ENCODE assay signal across 19 cellular contexts in the genomic region with DNA sequence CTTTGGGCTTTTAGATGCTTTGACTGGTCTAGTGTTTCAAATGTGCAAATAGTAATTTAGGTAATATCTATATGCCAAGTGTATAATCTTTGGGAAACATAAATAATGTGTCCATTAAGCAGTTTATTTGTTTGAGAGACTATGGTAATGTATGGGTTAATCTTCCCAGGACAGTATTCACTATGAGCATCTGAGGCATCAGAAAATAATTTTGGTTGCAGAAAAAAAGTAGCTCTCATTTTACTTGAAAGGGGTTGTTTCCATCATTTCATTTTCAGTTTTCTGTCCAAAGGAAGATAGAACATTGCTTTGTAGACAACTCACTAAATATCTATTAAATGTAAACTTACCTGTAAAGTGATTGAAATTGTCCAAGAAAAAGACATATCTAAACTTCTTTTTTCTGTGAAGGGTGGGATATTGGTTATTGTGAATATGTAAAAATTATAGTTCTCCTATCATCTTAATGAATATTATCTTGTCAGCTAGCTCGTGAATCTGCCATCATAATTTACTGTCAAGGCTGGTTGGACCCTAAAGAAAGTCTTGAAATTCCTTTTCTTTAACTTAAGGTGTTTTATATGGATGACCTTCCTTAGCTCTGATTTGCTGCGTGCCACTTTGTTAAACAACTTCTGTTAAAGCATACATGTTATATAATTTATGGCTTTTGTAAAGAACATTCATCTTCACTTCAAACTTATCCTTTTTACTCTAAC.
A peak's percentile ranks its signal among the peaks of the same experiment; 100 is the strongest.
DNase-seq lines count a peak whose midpoint lies in the region; FAIRE-seq and TF ChIP-seq lines count a peak whose summit lies in the region.
"Had no signal": no experiment of that assay in that cellular context is flagged by ENCODE, and none has a peak within 500 bp of the region (broad histone marks: within the 10 kb centered on the region; RNA-seq: fewer than 3 reads in every experiment).

No MANE protein-coding gene starts in this region.

- H3K9ac ChIP-seq in astrocyte (ENCODE audit: low read length) = no peak overlapping the region
- H3K9ac ChIP-seq: BLaER1 had no signal

- no peaks in the 10 kb centered on the region for H3K36me3 Mint-ChIP-seq in astrocyte (ENCODE audit: low read depth, unreplicated experiment)
- H3K36me3 Mint-ChIP-seq in T-helper 2 cell treated with Interferon-gamma antibody and Interleukin-4, amounts not matched to agents 5 μg/mL and 100 μg/mL, for 36 hours (ENCODE audit: low read depth) = no peaks in the 10 kb centered on the region
- H3K36me3 Mint-ChIP-seq: CD8-positive, alpha-beta memory T cell; IgD-negative memory B cell had no signal

- no peaks in the 10 kb centered on the region for H4K20me1 ChIP-seq in astrocyte (ENCODE audit: insufficient read depth, low read length)

- no peak overlapping the region for H3K4me3 Mint-ChIP-seq in astrocyte (ENCODE audit: unreplicated experiment)
- no peak overlapping the region for H3K4me3 Mint-ChIP-seq in T-helper 2 cell treated with Interferon-gamma antibody and Interleukin-4, amounts not matched to agents 5 μg/mL and 100 μg/mL, for 36 hours
- H3K4me3 Mint-ChIP-seq: CD8-positive, alpha-beta memory T cell; IgD-negative memory B cell had no signal

- peaks cover 7% of the 10 kb centered on the region for H3K4me1 Mint-ChIP-seq in astrocyte (ENCODE audit: low read depth, unreplicated experiment)
- H3K4me1 Mint-ChIP-seq in T-helper 2 cell treated with Interferon-gamma antibody and Interleukin-4, amounts not matched to agents 5 μg/mL and 100 μg/mL, for 36 hours (ENCODE audit: low read depth) = no peaks in the 10 kb centered on the region
- H3K4me1 Mint-ChIP-seq: CD8-positive, alpha-beta memory T cell; IgD-negative memory B cell had no signal

- no peaks in the 10 kb centered on the region for H3K36me3 ChIP-seq in astrocyte (ENCODE audit: insufficient read depth, low read length)
- H3K36me3 ChIP-seq: SJCRH30 had no signal

- H3K27ac ChIP-seq in astrocyte (ENCODE audit: low read depth, low read length) = no peak overlapping the region
- H3K27ac ChIP-seq: BLaER1, RWPE1 had no signal

- H3K27me3 ChIP-seq in astrocyte (ENCODE audit: insufficient read depth, low read length) = no peaks in the 10 kb centered on the region
- H3K27me3 ChIP-seq: BLaER1, SJCRH30 had no signal

- peak overlapping the region; percentile 27 for H3K4me2 ChIP-seq in astrocyte (ENCODE audit: low read length)
- H3K4me2 ChIP-seq: BLaER1 had no signal

- POLR2A ChIA-PET in HEK293T (lab: Yijun Ruan, JAX) = no interaction called here

- peaks cover 4% of the 10 kb centered on the region for H3K4me1 ChIP-seq in astrocyte (ENCODE audit: insufficient read depth, low read length)
- H3K4me1 ChIP-seq: BLaER1 had no signal

- no peaks in the 10 kb centered on the region for H3K9me3 ChIP-seq in astrocyte (ENCODE audit: insufficient read depth, low read depth, low read length)
- H3K9me3 ChIP-seq: BLaER1 had no signal

- H3K79me2 ChIP-seq in astrocyte (ENCODE audit: insufficient read depth, low read length) = no peaks in the 10 kb centered on the region

- no peak overlapping the region for H2AFZ ChIP-seq in astrocyte (ENCODE audit: low read depth, low read length)

- DNase-seq in HEK293T (ENCODE audit: extremely low spot score) (no peak), astrocyte (ENCODE audit: low read depth) (peak; percentile 17), fibroblast of the conjunctiva (ENCODE audit: low read depth) (peak; percentile 6), urothelium cell line (ENCODE audit: low spot score) (peak; percentile 20), NCI-H510A (lab: John Stamatoyannopoulos, UW) (no peak), NCI-H82 (lab: John Stamatoyannopoulos, UW) (no peak)
- no peak for DNase-seq in T-helper 2 cell treated with Interferon-gamma antibody and Interleukin-4, amounts not matched to agents 5 μg/mL and 100 μg/mL, for 36 hours (ENCODE audit: low spot score)
- DNase-seq: CD8-positive, alpha-beta memory T cell; MV-4-11; NCI-H1417 treated with DMSO at 0.1 percent for 48 hours; NCI-H2081; NCI-H2227 treated with DMSO at 0.1 percent for 48 hours; NCI-H526 treated with DMSO at 0.1 percent for 48 hours; NK-92 treated with Interleukin-12 subunit alpha and Interleukin-12 subunit beta, amount 100 ng/mL, for 24 hours; SJCRH30 had no signal

- H3K4me3 ChIP-seq in astrocyte (ENCODE audit: insufficient read depth, low read depth, low read length) = no peak overlapping the region
- H3K4me3 ChIP-seq: BLaER1 had no signal

- FAIRE-seq in astrocyte (lab: Jason Lieb, UNC) = peak; percentile 66
- no peak for FAIRE-seq in urothelium cell line (lab: Jason Lieb, UNC)
- FAIRE-seq: H1 had no signal

- no peaks in the 10 kb centered on the region for H3K27me3 Mint-ChIP-seq in astrocyte (ENCODE audit: low read depth, unreplicated experiment)
- H3K27me3 Mint-ChIP-seq in T-helper 2 cell treated with Interferon-gamma antibody and Interleukin-4, amounts not matched to agents 5 μg/mL and 100 μg/mL, for 36 hours (ENCODE audit: low read depth) = no peaks in the 10 kb centered on the region
- H3K27me3 Mint-ChIP-seq: CD8-positive, alpha-beta memory T cell; IgD-negative memory B cell had no signal

- CTCF ChIA-PET in HEK293T (lab: Yijun Ruan, JAX) = no interaction called here

- no peak overlapping the region for H3K27ac Mint-ChIP-seq in astrocyte (ENCODE audit: unreplicated experiment)
- no peak overlapping the region for H3K27ac Mint-ChIP-seq in T-helper 2 cell treated with Interferon-gamma antibody and Interleukin-4, amounts not matched to agents 5 μg/mL and 100 μg/mL, for 36 hours
- H3K27ac Mint-ChIP-seq: CD8-positive, alpha-beta memory T cell; IgD-negative memory B cell had no signal

- no peaks in the 10 kb centered on the region for H3K9me3 Mint-ChIP-seq in astrocyte (ENCODE audit: unreplicated experiment)
- peaks cover 4% of the 10 kb centered on the region for H3K9me3 Mint-ChIP-seq in T-helper 2 cell treated with Interferon-gamma antibody and Interleukin-4, amounts not matched to agents 5 μg/mL and 100 μg/mL, for 36 hours

- no peak for TF ChIP-seq CTCF in astrocyte (IDR thresholded peaks at IDR 0.05; ENCODE audit: insufficient read depth, low read depth, low read length)

TF ChIP-seq in HEK293T, 16 proteins besides CTCF, POLR2A, EP300 and RAD21:
- TF ChIP-seq, protein P1, sequence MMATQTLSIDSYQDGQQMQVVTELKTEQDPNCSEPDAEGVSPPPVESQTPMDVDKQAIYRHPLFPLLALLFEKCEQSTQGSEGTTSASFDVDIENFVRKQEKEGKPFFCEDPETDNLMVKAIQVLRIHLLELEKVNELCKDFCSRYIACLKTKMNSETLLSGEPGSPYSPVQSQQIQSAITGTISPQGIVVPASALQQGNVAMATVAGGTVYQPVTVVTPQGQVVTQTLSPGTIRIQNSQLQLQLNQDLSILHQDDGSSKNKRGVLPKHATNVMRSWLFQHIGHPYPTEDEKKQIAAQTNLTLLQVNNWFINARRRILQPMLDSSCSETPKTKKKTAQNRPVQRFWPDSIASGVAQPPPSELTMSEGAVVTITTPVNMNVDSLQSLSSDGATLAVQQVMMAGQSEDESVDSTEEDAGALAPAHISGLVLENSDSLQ (IDR thresholded peaks at IDR 0.05) = peak; percentile 83
- TF ChIP-seq FOXA1 (IDR thresholded peaks at IDR 0.05) = no peak

Comparison
In these comparisons a context has a peak if more than half of its experiments do, and no peak if none do; other contexts are left out.
1. DNase-seq: peak in astrocyte (single experiment), fibroblast of the conjunctiva (single experiment) and urothelium cell line (single experiment); none in HEK293T (single experiment), NCI-H510A (single experiment), T-helper 2 cell treated with Interferon-gamma antibody and Interleukin-4, amounts not matched to agents 5 μg/mL and 100 μg/mL, for 36 hours (single experiment) and NCI-H82 (single experiment).